8 cellular contexts compared by ENCODE assay signal in the genomic region with DNA sequence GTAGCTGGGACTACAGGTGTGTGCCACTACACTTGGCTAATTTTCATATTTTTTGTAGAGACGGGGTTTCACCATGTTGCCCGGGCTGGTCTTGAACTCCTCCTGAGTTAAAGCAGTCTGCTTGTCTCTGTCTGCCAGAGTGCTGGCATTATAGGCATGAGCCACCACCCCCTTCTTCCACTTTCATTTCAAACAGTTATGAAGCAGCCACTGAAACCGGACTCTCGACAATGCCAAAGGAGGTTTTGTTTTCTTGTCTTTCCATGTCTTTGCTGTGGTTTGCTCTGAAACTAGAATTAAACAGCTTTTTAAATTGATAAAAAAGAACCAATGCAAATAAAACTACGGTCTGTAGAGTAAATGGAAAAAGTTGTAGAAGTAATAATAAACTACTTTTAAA. TPM values are rescaled to one million over a fixed set of nuclear protein-coding genes. Genes with fewer than 3 reads are reported as not detected.
A peak's percentile ranks its signal among the peaks of the same experiment; 100 is the strongest.
DNase-seq lines count a peak whose midpoint lies in the region; ATAC-seq and TF ChIP-seq lines count a peak whose summit lies in the region.

No MANE protein-coding gene starts in this region.

- no peak overlapping the region for H3K18ac ChIP-seq in neuronal stem cell (ENCODE audit: low read length)

- peaks cover 4% of the 10 kb centered on the region for H3K79me1 ChIP-seq in neuronal stem cell (ENCODE audit: low read depth, low read length)

- 37% methylated on average over 5 of the region's 5 CpGs for WGBS in mammary epithelial cell (ENCODE audit: low coverage, missing lambda C conversion rate)
- no CpG with 5 or more reads among the region's 5 CpGs for WGBS in neuronal stem cell (ENCODE audit: extremely low coverage in 2 of 2, insufficient read length in 2 of 2, insufficient replicate concordance in 1 of 2), 2 donors

- peaks cover 97% of the 10 kb centered on the region for H3K79me2 ChIP-seq in mammary epithelial cell (ENCODE audit: insufficient read depth, low read length)

- no peak overlapping the region for H4K8ac ChIP-seq in neuronal stem cell (ENCODE audit: low read depth, low read length)

- H3K36me3 Mint-ChIP-seq in activated naive CD4-positive, alpha-beta T cell treated with anti-CD3 and anti-CD28 coated beads, Interleukin-2, amount 50 U/mL, for 72 hours: peaks cover 0 to 18% of the 10 kb centered on the region in 2 donors

- H2AFZ ChIP-seq in mammary epithelial cell (ENCODE audit: low read depth, low read length) (no peak overlapping the region), neuronal stem cell (ENCODE audit: low read length) (no peak overlapping the region)

- H2BK5ac ChIP-seq in neuronal stem cell (ENCODE audit: low read length): no peak overlapping the region

- no peak overlapping the region for H4K91ac ChIP-seq in neuronal stem cell (ENCODE audit: low read depth, low read length, poor library complexity)

- dilution Hi-C loops in mammary epithelial cell (cut with HindIII; ENCODE audit: low sequenced_read_pairs): no loop called here

- H3K14ac ChIP-seq in neuronal stem cell (ENCODE audit: low read length): no peak overlapping the region

- BruUV-seq in mammary epithelial cell (replicated peaks; lab: Mats Ljungman, UMichigan): no TSS peak

- no peaks in the 10 kb centered on the region for H3K27me3 ChIP-seq in mammary epithelial cell (ENCODE audit: insufficient read depth, low read length)
- no peaks in the 10 kb centered on the region for H3K27me3 ChIP-seq in breast epithelium
- no peaks in the 10 kb centered on the region for H3K27me3 ChIP-seq in WERI-Rb-1 (ENCODE audit: insufficient read depth, low read depth, severe bottlenecking)
- H3K27me3 ChIP-seq in neuronal stem cell (ENCODE audit: control insufficient read depth in 3 of 3, insufficient read depth in 3 of 3, low read depth in 1 of 3, low read length in 3 of 3): no peaks in the 10 kb centered on the region

- no peak overlapping the region for H2BK120ac ChIP-seq in neuronal stem cell (ENCODE audit: low read depth, low read length)

- no peak overlapping the region for H3K27ac ChIP-seq in mammary epithelial cell (ENCODE audit: insufficient read depth, low read depth, low read length)
- no peak overlapping the region for H3K27ac ChIP-seq in breast epithelium
- no peak overlapping the region for H3K27ac ChIP-seq in WERI-Rb-1
- H3K27ac ChIP-seq in neuronal stem cell (replicated peaks; ENCODE audit: low read length): no peak overlapping the region

- in situ Hi-C loops in mammary epithelial cell (cut with MboI; ENCODE audit: low sequenced_read_pairs in 2 of 2): no loop called here

- peaks cover 2% of the 10 kb centered on the region for H4K20me1 ChIP-seq in mammary epithelial cell (ENCODE audit: insufficient read depth, low read length)

- TF ChIP-seq CTCF in mammary epithelial cell (conservative IDR thresholded peaks at IDR 0.05 in 1 of 2, IDR thresholded peaks at IDR 0.05 in 1 of 2; ENCODE audit: extremely low read depth in 1 of 2, insufficient read depth in 1 of 2, low read depth in 1 of 2, low read length in 2 of 2) (no peak), breast epithelium (IDR thresholded peaks at IDR 0.05) (no peak), WERI-Rb-1 (IDR thresholded peaks at IDR 0.05; ENCODE audit: low read depth, low read length) (no peak)

- no peak for TF ChIP-seq POLR2A in breast epithelium (IDR thresholded peaks at IDR 0.05)

- H3K9ac ChIP-seq in mammary epithelial cell (ENCODE audit: insufficient read depth, low read length) (no peak overlapping the region), neuronal stem cell (ENCODE audit: low read depth, low read length, poor library complexity) (no peak overlapping the region)

- H3K9me3 Mint-ChIP-seq in activated naive CD4-positive, alpha-beta T cell treated with anti-CD3 and anti-CD28 coated beads, Interleukin-2, amount 50 U/mL, for 72 hours: no peaks in the 10 kb centered on the region

- no peak overlapping the region for H2BK15ac ChIP-seq in neuronal stem cell (ENCODE audit: low read length)

- peak overlapping the region in 1 of 2 donors; percentile 74 for H3K27ac Mint-ChIP-seq in activated naive CD4-positive, alpha-beta T cell treated with anti-CD3 and anti-CD28 coated beads, Interleukin-2, amount 50 U/mL, for 72 hours

- CTCF ChIA-PET in mammary epithelial cell (lab: Charles Lee; ENCODE audit: low non-redundant PET): no interaction called here

- H3K4me2 ChIP-seq in mammary epithelial cell (ENCODE audit: insufficient read depth, low read depth, low read length) (peak overlapping the region; percentile 19), neuronal stem cell (ENCODE audit: insufficient read depth, low read length, poor library complexity, severe bottlenecking) (no peak overlapping the region)

- no peak overlapping the region for H3K4me3 ChIP-seq in mammary epithelial cell (replicated peaks in 1 of 3; ENCODE audit: insufficient read depth in 1 of 3, low read depth in 2 of 3, low read length in 3 of 3)
- no peak overlapping the region for H3K4me3 ChIP-seq in breast epithelium
- H3K4me3 ChIP-seq in WERI-Rb-1 (ENCODE audit: low read depth, low read length): no peak overlapping the region
- no peak overlapping the region for H3K4me3 ChIP-seq in neuronal stem cell (ENCODE audit: low read length in 2 of 2)

- H3K4ac ChIP-seq in neuronal stem cell (ENCODE audit: low read length): no peak overlapping the region

- H3K4me1 ChIP-seq in mammary epithelial cell (ENCODE audit: insufficient read depth, low read length) (peaks cover 6% of the 10 kb centered on the region), breast epithelium (no peaks in the 10 kb centered on the region), neuronal stem cell (ENCODE audit: control insufficient read depth in 2 of 2, insufficient read depth in 1 of 2, low read depth in 1 of 2, low read length in 2 of 2) (no peaks in the 10 kb centered on the region)

- H3K36me3 ChIP-seq in mammary epithelial cell (ENCODE audit: insufficient read depth, low read length) (peaks cover 4% of the 10 kb centered on the region), breast epithelium (no peaks in the 10 kb centered on the region), WERI-Rb-1 (peaks cover 4% of the 10 kb centered on the region; the same call in 1 of the 2 replicates), neuronal stem cell (replicated peaks in 1 of 2; ENCODE audit: control insufficient read depth in 2 of 2, insufficient read depth in 2 of 2, low read length in 2 of 2) (peaks cover 2 to 26% of the 10 kb centered on the region in 2 donors)

- intact Hi-C loops in mammary epithelial cell (cut with micrococcal nuclease) (no loop called here), breast epithelium (cut with DNase I; ENCODE audit: low total_unique reads) (no loop called here)

- peak; percentile 85 for ATAC-seq in HG03342 (IDR thresholded peaks at IDR 0.05; ENCODE audit: unreplicated experiment)
- peak; percentile 95 to 98 for ATAC-seq in activated naive CD4-positive, alpha-beta T cell treated with anti-CD3 and anti-CD28 coated beads, Interleukin-2, amount 50 U/mL, for 72 hours

- DNase-seq in mammary epithelial cell (peak; percentile 28), breast epithelium (ENCODE audit: low spot score in 2 of 2) (no peak), WERI-Rb-1 (no peak), neuronal stem cell (ENCODE audit: low spot score) (no peak), GF-D8 (lab: John Stamatoyannopoulos, UW) (no peak)
- DNase-seq in activated naive CD4-positive, alpha-beta T cell treated with anti-CD3 and anti-CD28 coated beads, Interleukin-2, amount 50 U/mL, for 72 hours (ENCODE audit: low spot score in 2 of 2): peak; percentile 55 to 58
- peak; percentile 17 to 26 for DNase-seq in stimulated activated CD8-positive, alpha-beta memory T cell treated with anti-CD3 and anti-CD28 coated beads, Interleukin-7, amount 100 ng/mL, for 4 hours (ENCODE audit: low read depth in 2 of 2)

- no peak overlapping the region for H2BK12ac ChIP-seq in neuronal stem cell (ENCODE audit: low read length)

- H3K23ac ChIP-seq in neuronal stem cell (ENCODE audit: low read depth, low read length, poor library complexity): no peak overlapping the region

- H3K9me3 ChIP-seq in mammary epithelial cell (replicated peaks; ENCODE audit: insufficient read depth, low read length) (no peaks in the 10 kb centered on the region), breast epithelium (no peaks in the 10 kb centered on the region), WERI-Rb-1 (ENCODE audit: severe bottlenecking) (no peaks in the 10 kb centered on the region), neuronal stem cell (replicated peaks in 1 of 2; ENCODE audit: control insufficient read depth in 2 of 2, insufficient read depth in 1 of 2, low read depth in 1 of 2, low read length in 2 of 2) (no peaks in the 10 kb centered on the region)

- H2AK5ac ChIP-seq in neuronal stem cell (ENCODE audit: low read depth, low read length): no peak overlapping the region

RNA-seq across cellular contexts. Expression of a gene that starts 30.4 kb away (rescaled TPM):
- total RNA-seq in mammary epithelial cell (100 to 1,000 TPM; 140 to 188 TPM), breast epithelium (100 to 1,000 TPM; 176 to 198 (median 186) TPM)
- 175 TPM for polyA plus RNA-seq in mammary epithelial cell
- 53.9 TPM for polyA minus RNA-seq in mammary epithelial cell
- total RNA-seq in activated naive CD4-positive, alpha-beta T cell treated with anti-CD3 and anti-CD28 coated beads, Interleukin-2, amount 50 U/mL, for 72 hours: 100 to 1,000 TPM; 182 to 232 TPM
- polyA plus RNA-seq in neuronal stem cell (2013, experiment 1 of 2): 125 TPM
- 123 TPM for polyA plus RNA-seq in neuronal stem cell (2013, experiment 2 of 2)

RNA-seq across cellular contexts. Expression of a gene that starts 45.6 kb away (rescaled TPM):
- total RNA-seq in mammary epithelial cell (10 to 100 TPM; 40.8 to 52.3 TPM), breast epithelium (10 to 100 TPM; 44.6 to 62.6 (median 58.7) TPM)
- 39.1 TPM for polyA plus RNA-seq in mammary epithelial cell
- 25.2 TPM for polyA minus RNA-seq in mammary epithelial cell
- 100 to 1,000 TPM; 156 to 159 TPM for total RNA-seq in activated naive CD4-positive, alpha-beta T cell treated with anti-CD3 and anti-CD28 coated beads, Interleukin-2, amount 50 U/mL, for 72 hours
- polyA plus RNA-seq in neuronal stem cell (2013, experiment 1 of 2): 82.4 TPM
- polyA plus RNA-seq in neuronal stem cell (2013, experiment 2 of 2): 80.6 TPM

Comparison
In these comparisons a context has a peak if more than half of its experiments do, and no peak if none do; other contexts are left out.
1. DNase-seq: peak in mammary epithelial cell (single experiment), activated naive CD4-positive, alpha-beta T cell treated with anti-CD3 and anti-CD28 coated beads, Interleukin-2, amount 50 U/mL, for 72 hours (2 of 2) and stimulated activated CD8-positive, alpha-beta memory T cell treated with anti-CD3 and anti-CD28 coated beads, Interleukin-7, amount 100 ng/mL, for 4 hours (2 of 2); none in breast epithelium (0 of 2), WERI-Rb-1 (single experiment), neuronal stem cell (single experiment) and GF-D8 (single experiment).